9 cellular contexts compared by ENCODE assay signal in genomic region chr10:129161184-129161583, GRCh38.
DNase-seq lines count a peak whose midpoint lies in the region; ATAC-seq, FAIRE-seq and TF ChIP-seq lines count a peak whose summit lies in the region.
"Had no signal": no experiment of that assay in that cellular context is flagged by ENCODE, and none has a peak within 500 bp of the region (broad histone marks: within the 10 kb centered on the region; RNA-seq: fewer than 3 reads in every experiment).

No MANE protein-coding gene starts in this region.

- no peaks in the 10 kb centered on the region for H3K36me3 ChIP-seq in A673 (ENCODE audit: insufficient read depth, low read length, poor library complexity, severe bottlenecking)
- no peaks in the 10 kb centered on the region for H3K36me3 ChIP-seq in pancreas

- H4K5ac ChIP-seq in H9 (ENCODE audit: insufficient read length, low read depth, low read length): no peak overlapping the region

- H2BK20ac ChIP-seq in H9 (ENCODE audit: low read depth, low read length, poor library complexity, severe bottlenecking): no peak overlapping the region

- H2BK15ac ChIP-seq in H9 (ENCODE audit: low read depth, low read length): no peak overlapping the region

- POLR2A ChIA-PET in A673 (lab: Charles Lee; ENCODE audit: low non-redundant PET): no interaction called here
- POLR2A ChIA-PET in activated CD8-positive, alpha-beta T cell treated with anti-CD3 and anti-CD28 coated beads for 36 hours (lab: Charles Lee): interaction anchor here (0.6 kb wide), 1 partner anchor 125 kb away, joined by 3 read pairs; no protein-coding TSS in a partner anchor

- CTCF ChIA-PET in A673 (lab: Charles Lee): no interaction called here
- CTCF ChIA-PET in activated CD8-positive, alpha-beta T cell treated with anti-CD3 and anti-CD28 coated beads for 36 hours (lab: Charles Lee): no interaction called here

- H3K27me3 Mint-ChIP-seq in H9 (ENCODE audit: low read depth): no peaks in the 10 kb centered on the region
- no peaks in the 10 kb centered on the region for H3K27me3 Mint-ChIP-seq in activated CD8-positive, alpha-beta T cell treated with anti-CD3 and anti-CD28 coated beads for 36 hours
- peaks cover 1% of the 10 kb centered on the region for H3K27me3 Mint-ChIP-seq in activated T-helper 1 cell treated with anti-CD3 and anti-CD28 coated beads, Interleukin-12 subunit alpha, Interleukin-12 subunit beta, Interleukin-2, Interleukin-4 antibody, amounts not matched to agents 30 ng/mL and 10 ng/mL and 1 ng/mL, durations not matched to agents 14 hours and 24 hours and 36 hours (ENCODE audit: insufficient read depth)

- H3K4me2 ChIP-seq in H9 (ENCODE audit: insufficient read depth, insufficient read length, low read length): no peak overlapping the region

- no peak overlapping the region for H3K23ac ChIP-seq in H9 (ENCODE audit: insufficient read length, low read depth, low read length)

- no peak overlapping the region for H3K18ac ChIP-seq in H9 (ENCODE audit: insufficient read length, low read depth, low read length)

- no peak overlapping the region for H3K4me3 Mint-ChIP-seq in H9
- no peak overlapping the region for H3K4me3 Mint-ChIP-seq in activated CD8-positive, alpha-beta T cell treated with anti-CD3 and anti-CD28 coated beads for 36 hours
- no peak overlapping the region for H3K4me3 Mint-ChIP-seq in activated T-helper 1 cell treated with anti-CD3 and anti-CD28 coated beads, Interleukin-12 subunit alpha, Interleukin-12 subunit beta, Interleukin-2, Interleukin-4 antibody, amounts not matched to agents 30 ng/mL and 10 ng/mL and 1 ng/mL, durations not matched to agents 14 hours and 24 hours and 36 hours

- no TSS peak for BruUV-seq in A673 (replicated peaks; lab: Mats Ljungman, UMichigan)

- no peaks in the 10 kb centered on the region for H3K27me3 ChIP-seq in A673 (replicated peaks; ENCODE audit: insufficient read depth, low read depth, low read length, poor library complexity)
- H3K27me3 ChIP-seq in H9 (ENCODE audit: insufficient read depth, low read length): no peaks in the 10 kb centered on the region
- H3K27me3 ChIP-seq in pancreas: peaks cover 0 to 11% (median 0%) of the 10 kb centered on the region in 4 donors

- peak; percentile 82 for ATAC-seq in activated CD8-positive, alpha-beta T cell treated with anti-CD3 and anti-CD28 coated beads for 36 hours
- ATAC-seq in pancreas (no peak), GM19023 (IDR thresholded peaks at IDR 0.05; ENCODE audit: unreplicated experiment) (no peak)

- intact Hi-C loops in A673 (cut with micrococcal nuclease; ENCODE audit: unreplicated experiment) (loop anchor here (10.0 kb wide), 2 partner anchors 164 to 804 kb away; partner anchors contain the start of gene EBF3), pancreas (cut with DNase I) (no loop called here)
- intact Hi-C loops in activated CD8-positive, alpha-beta T cell treated with anti-CD3 and anti-CD28 coated beads for 36 hours (cut with micrococcal nuclease): no loop called here
- intact Hi-C loops in activated T-helper 1 cell treated with anti-CD3 and anti-CD28 coated beads, Interleukin-12 subunit alpha, Interleukin-12 subunit beta, Interleukin-2, Interleukin-4 antibody, amounts not matched to agents 30 ng/mL and 10 ng/mL and 1 ng/mL, durations not matched to agents 14 hours and 24 hours and 36 hours (cut with micrococcal nuclease): no loop called here

- peak; percentile 94 for DNase-seq in A673 (ENCODE audit: low spot score)
- peak; percentile 79 for DNase-seq in H9
- peak; percentile 52 for DNase-seq in activated CD8-positive, alpha-beta T cell treated with anti-CD3 and anti-CD28 coated beads for 36 hours
- DNase-seq in iPS DF 4.7 (ENCODE audit: extremely low read depth, low spot score): peak; percentile 78
- DNase-seq in NCI-H2227 (lab: John Stamatoyannopoulos, UW; ENCODE audit: unreplicated experiment): no peak
- no peak for DNase-seq in pancreas
- no peak for DNase-seq in activated T-helper 1 cell treated with anti-CD3 and anti-CD28 coated beads, Interleukin-12 subunit alpha, Interleukin-12 subunit beta, Interleukin-2, Interleukin-4 antibody, amounts not matched to agents 30 ng/mL and 10 ng/mL and 1 ng/mL, durations not matched to agents 14 hours and 24 hours and 36 hours (ENCODE audit: low spot score)

- H3T11ph ChIP-seq in H9 (ENCODE audit: low read length): no peak overlapping the region

- peaks cover 0 to 3% of the 10 kb centered on the region in 2 experiments; a peak in 2 of 5 replicates for H3K9me3 Mint-ChIP-seq in H9
- H3K9me3 Mint-ChIP-seq in activated CD8-positive, alpha-beta T cell treated with anti-CD3 and anti-CD28 coated beads for 36 hours: no peaks in the 10 kb centered on the region
- no peaks in the 10 kb centered on the region for H3K9me3 Mint-ChIP-seq in activated T-helper 1 cell treated with anti-CD3 and anti-CD28 coated beads, Interleukin-12 subunit alpha, Interleukin-12 subunit beta, Interleukin-2, Interleukin-4 antibody, amounts not matched to agents 30 ng/mL and 10 ng/mL and 1 ng/mL, durations not matched to agents 14 hours and 24 hours and 36 hours

- TF ChIP-seq CTCF in A673 (conservative IDR thresholded peaks at IDR 0.05; ENCODE audit: low read depth, low read length) (no peak), H9 (conservative IDR thresholded peaks at IDR 0.05) (no peak), pancreas (IDR thresholded peaks at IDR 0.05) (no peak)
- no peak for TF ChIP-seq CTCF in activated CD8-positive, alpha-beta T cell treated with anti-CD3 and anti-CD28 coated beads for 36 hours (IDR thresholded peaks at IDR 0.05)

- H2BK12ac ChIP-seq in H9 (ENCODE audit: insufficient read length, low read depth, low read length): no peak overlapping the region

- H3K27ac ChIP-seq in A673 (ENCODE audit: low read depth, low read length, poor library complexity, severe bottlenecking): peak overlapping the region; percentile 1
- no peak overlapping the region for H3K27ac ChIP-seq in H9 (ENCODE audit: insufficient read length, low read depth, low read length)
- H3K27ac ChIP-seq in pancreas: no peak overlapping the region
- H3K27ac ChIP-seq: C4-2B had no signal

- H3K23me2 ChIP-seq in H9 (ENCODE audit: insufficient read length, low read depth, low read length, poor library complexity, severe bottlenecking): no peaks in the 10 kb centered on the region

- no peak overlapping the region for H4K91ac ChIP-seq in H9 (ENCODE audit: insufficient read length, low read depth, low read length)

- no peaks in the 10 kb centered on the region for H3K79me2 ChIP-seq in H9 (ENCODE audit: insufficient read depth, low read length)

- H3K4me3 ChIP-seq in A673 (ENCODE audit: low read depth, low read length, poor library complexity, severe bottlenecking): no peak overlapping the region
- H3K4me3 ChIP-seq in pancreas: no peak overlapping the region

- H3K9me3 ChIP-seq in A673 (ENCODE audit: low read depth, low read length, poor library complexity, severe bottlenecking) (peaks cover 13% of the 10 kb centered on the region), H9 (ENCODE audit: control insufficient read depth, low read depth, low read length) (no peaks in the 10 kb centered on the region), pancreas (no peaks in the 10 kb centered on the region)

- no peak overlapping the region for H2AFZ ChIP-seq in H9 (ENCODE audit: low read length)

- H3K9ac ChIP-seq in H9 (ENCODE audit: extremely low read depth, insufficient read length, low read length): no peak overlapping the region

- no peak overlapping the region for H3K56ac ChIP-seq in H9 (ENCODE audit: insufficient read length, low read depth, low read length)

- no peak overlapping the region for H3K14ac ChIP-seq in H9 (ENCODE audit: insufficient read depth, low read length)

- H4K8ac ChIP-seq in H9 (replicated peaks; ENCODE audit: insufficient read length, low read depth, low read length): no peak overlapping the region

- H2BK5ac ChIP-seq in H9 (ENCODE audit: insufficient read length, low read length): no peak overlapping the region

- peaks cover 19% of the 10 kb centered on the region for H3K4me1 ChIP-seq in A673 (ENCODE audit: insufficient read depth, low read length, poor library complexity, severe bottlenecking)
- H3K4me1 ChIP-seq in H9 (ENCODE audit: insufficient read depth, low read length): no peaks in the 10 kb centered on the region; the same call in 1 of the 2 replicates
- H3K4me1 ChIP-seq in pancreas: no peaks in the 10 kb centered on the region

- H2BK120ac ChIP-seq in H9 (ENCODE audit: low read depth, low read length, poor library complexity, severe bottlenecking): no peak overlapping the region

- FAIRE-seq in pancreas (lab: Jason Lieb, UNC): no peak

- WGBS in H9 (ENCODE audit: extremely low coverage, insufficient read length, low lambda C conversion rate): no CpG with 5 or more reads among the region's 3 CpGs
- 24 to 29% methylated on average over 3 of the region's 3 CpGs for WGBS in pancreas, 2 donors

- H3K4ac ChIP-seq in H9 (ENCODE audit: low read depth, low read length): no peak overlapping the region

- no peaks in the 10 kb centered on the region for H4K20me1 ChIP-seq in H9 (ENCODE audit: control insufficient read depth, insufficient read depth, insufficient read length)

- no peaks in the 10 kb centered on the region for H3K79me1 ChIP-seq in H9 (ENCODE audit: insufficient read depth, low read depth, low read length, poor library complexity, severe bottlenecking)

- H3K27ac Mint-ChIP-seq in H9: no peak overlapping the region
- no peak overlapping the region for H3K27ac Mint-ChIP-seq in activated CD8-positive, alpha-beta T cell treated with anti-CD3 and anti-CD28 coated beads for 36 hours
- H3K27ac Mint-ChIP-seq in activated T-helper 1 cell treated with anti-CD3 and anti-CD28 coated beads, Interleukin-12 subunit alpha, Interleukin-12 subunit beta, Interleukin-2, Interleukin-4 antibody, amounts not matched to agents 30 ng/mL and 10 ng/mL and 1 ng/mL, durations not matched to agents 14 hours and 24 hours and 36 hours: no peak overlapping the region

- H2AK5ac ChIP-seq in H9 (ENCODE audit: insufficient read length, low read length): no peak overlapping the region

- peaks cover 15 to 23% of the 10 kb centered on the region in 2 experiments for H3K4me1 Mint-ChIP-seq in H9
- H3K4me1 Mint-ChIP-seq in activated CD8-positive, alpha-beta T cell treated with anti-CD3 and anti-CD28 coated beads for 36 hours (ENCODE audit: low read depth): peaks cover 7% of the 10 kb centered on the region
- peaks cover 7% of the 10 kb centered on the region for H3K4me1 Mint-ChIP-seq in activated T-helper 1 cell treated with anti-CD3 and anti-CD28 coated beads, Interleukin-12 subunit alpha, Interleukin-12 subunit beta, Interleukin-2, Interleukin-4 antibody, amounts not matched to agents 30 ng/mL and 10 ng/mL and 1 ng/mL, durations not matched to agents 14 hours and 24 hours and 36 hours (ENCODE audit: low read depth)

- H3K36me3 Mint-ChIP-seq in H9 (ENCODE audit: insufficient read depth in 1 of 3, low read depth in 3 of 3): peaks cover 0 to 2% (median 0%) of the 10 kb centered on the region in 3 experiments; a peak in 3 of 7 replicates
- no peaks in the 10 kb centered on the region for H3K36me3 Mint-ChIP-seq in activated CD8-positive, alpha-beta T cell treated with anti-CD3 and anti-CD28 coated beads for 36 hours (ENCODE audit: low read depth)
- no peaks in the 10 kb centered on the region for H3K36me3 Mint-ChIP-seq in activated T-helper 1 cell treated with anti-CD3 and anti-CD28 coated beads, Interleukin-12 subunit alpha, Interleukin-12 subunit beta, Interleukin-2, Interleukin-4 antibody, amounts not matched to agents 30 ng/mL and 10 ng/mL and 1 ng/mL, durations not matched to agents 14 hours and 24 hours and 36 hours (ENCODE audit: low read depth)

Comparison
In these comparisons a context has a peak if more than half of its experiments do, and no peak if none do; other contexts are left out.
1. DNase-seq: peak in A673 (single experiment), H9 (single experiment), activated CD8-positive, alpha-beta T cell treated with anti-CD3 and anti-CD28 coated beads for 36 hours (single experiment) and iPS DF 4.7 (single experiment); none in NCI-H2227 (single experiment), pancreas (0 of 6) and activated T-helper 1 cell treated with anti-CD3 and anti-CD28 coated beads, Interleukin-12 subunit alpha, Interleukin-12 subunit beta, Interleukin-2, Interleukin-4 antibody, amounts not matched to agents 30 ng/mL and 10 ng/mL and 1 ng/mL, durations not matched to agents 14 hours and 24 hours and 36 hours (single experiment).